In the genomic region with DNA sequence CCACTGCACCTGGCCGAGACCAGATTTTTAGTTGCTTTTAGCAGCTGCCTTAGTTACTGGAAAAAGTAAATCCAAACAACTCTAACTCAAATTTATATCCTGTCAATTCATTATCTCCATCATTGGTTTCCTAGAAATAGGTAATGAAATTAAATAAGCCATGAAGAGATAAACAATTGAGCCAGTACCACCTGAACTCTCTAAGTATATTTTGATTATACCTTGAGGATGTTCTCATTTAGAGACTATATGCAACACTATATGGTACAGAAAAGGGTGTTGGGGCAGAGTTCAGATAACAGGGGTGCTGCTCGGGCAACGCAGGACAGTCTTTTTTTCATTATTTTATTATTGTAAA, we compare ENCODE assay signal across 14 cellular contexts. TPM values are rescaled to one million over a fixed set of nuclear protein-coding genes. Genes with fewer than 3 reads are reported as not detected.
DNase-seq lines count a peak whose midpoint lies in the region; ATAC-seq and TF ChIP-seq lines count a peak whose summit lies in the region.
"Had no signal": no experiment of that assay in that cellular context is flagged by ENCODE, and none has a peak within 500 bp of the region (broad histone marks: within the 10 kb centered on the region; RNA-seq: fewer than 3 reads in every experiment).

No MANE protein-coding gene starts in this region.

- no peaks in the 10 kb centered on the region for H3K27me3 ChIP-seq in OCI-LY1 (ENCODE audit: insufficient read depth, low read length)
- H3K27me3 ChIP-seq in testis: no peaks in the 10 kb centered on the region
- no peaks in the 10 kb centered on the region for H3K27me3 ChIP-seq in SJCRH30

- no peak overlapping the region for H3K4me3 Mint-ChIP-seq in memory B cell
- H3K4me3 Mint-ChIP-seq: CD4-positive, alpha-beta T cell had no signal

- H3K36me3 ChIP-seq in OCI-LY1 (ENCODE audit: insufficient read depth, low read length) (no peaks in the 10 kb centered on the region), testis (ENCODE audit: low read depth, missing control alignments) (no peaks in the 10 kb centered on the region), SJCRH30 (no peaks in the 10 kb centered on the region)

- H3K9ac ChIP-seq in OCI-LY1 (ENCODE audit: low read length): peak overlapping the region; percentile 38; the same call in 1 of the 2 replicates

- peak overlapping the region; percentile 20; the same call in 1 of the 2 replicates for H3K4me2 ChIP-seq in OCI-LY1 (ENCODE audit: low read length)

- TF ChIP-seq POLR2A in testis (IDR thresholded peaks at IDR 0.05): no peak

- peak overlapping the region; percentile 80 for H3K27ac Mint-ChIP-seq in memory B cell
- H3K27ac Mint-ChIP-seq: CD4-positive, alpha-beta T cell had no signal

- WGBS in testis, 2 donors: 95 to 97% methylated on average over 3 of the region's 3 CpGs

- intact Hi-C loops in testis (cut with DNase I; ENCODE audit: low total_unique reads): no loop called here

- TF ChIP-seq CTCF in OCI-LY1 (IDR thresholded peaks at IDR 0.05; ENCODE audit: low read length): no peak
- TF ChIP-seq CTCF in testis (IDR thresholded peaks at IDR 0.05): no peak

- no peaks in the 10 kb centered on the region for H3K36me3 Mint-ChIP-seq in memory B cell

- no peaks in the 10 kb centered on the region for H3F3A ChIP-seq in OCI-LY1 (ENCODE audit: insufficient read depth, low read length)

- H3K4me1 ChIP-seq in OCI-LY1 (ENCODE audit: insufficient read depth, low read length, severe bottlenecking) (peaks cover 22% of the 10 kb centered on the region), testis (no peaks in the 10 kb centered on the region), SJCRH30 (peaks cover 5% of the 10 kb centered on the region; the same call in 1 of the 2 replicates)

- H3K9me3 ChIP-seq in OCI-LY1 (ENCODE audit: low read length) (no peaks in the 10 kb centered on the region), testis (no peaks in the 10 kb centered on the region), SJCRH30 (replicated peaks) (no peaks in the 10 kb centered on the region)

- no peaks in the 10 kb centered on the region for H3K9me3 Mint-ChIP-seq in memory B cell
- H3K9me3 Mint-ChIP-seq: CD4-positive, alpha-beta T cell had no signal

- no peak for ATAC-seq in memory B cell (ENCODE audit: low read depth)
- ATAC-seq: HCT116 had no signal

- H3K27ac ChIP-seq in OCI-LY1 (ENCODE audit: low read depth, low read length, poor library complexity, severe bottlenecking) (peak overlapping the region; percentile 61), testis (no peak overlapping the region), SJCRH30 (no peak overlapping the region)

- no peaks in the 10 kb centered on the region for H3K79me2 ChIP-seq in OCI-LY1 (ENCODE audit: insufficient read depth, low read length)

- H3K9me2 ChIP-seq in OCI-LY1 (ENCODE audit: low read depth, low read length): no peaks in the 10 kb centered on the region

- H3K4me3 ChIP-seq in OCI-LY1 (ENCODE audit: low read depth, low read length, poor library complexity, severe bottlenecking): no peak overlapping the region
- H3K4me3 ChIP-seq in testis: no peak overlapping the region
- H3K4me3 ChIP-seq in SJCRH30: no peak overlapping the region
- H3K4me3 ChIP-seq: GM12878 had no signal

- H3K4me1 Mint-ChIP-seq in memory B cell: peaks cover 5% of the 10 kb centered on the region

- no peaks in the 10 kb centered on the region for H4K20me1 ChIP-seq in OCI-LY1 (ENCODE audit: insufficient read depth, low read length)

- DNase-seq in NCI-H748 (lab: John Stamatoyannopoulos, UW; ENCODE audit: unreplicated experiment): peak; percentile 42
- DNase-seq in NCI-H748 treated with DMSO at 0.1 percent for 48 hours (lab: John Stamatoyannopoulos, UW): no peak
- no peak for DNase-seq in memory B cell (ENCODE audit: low spot score in 2 of 2)
- DNase-seq in testis: no peak
- DNase-seq in SHP77 (lab: John Stamatoyannopoulos, UW): no peak
- DNase-seq in SJCRH30: no peak
- no peak for DNase-seq in NCI-H2227 treated with DMSO at 0.1 percent for 48 hours (lab: John Stamatoyannopoulos, UW)
- DNase-seq: ACHN; C1 segment of cervical spinal cord; CD4-positive, alpha-beta T cell; DMS79 had no signal

- no peak overlapping the region for H2AFZ ChIP-seq in OCI-LY1 (ENCODE audit: low read length)

- no peaks in the 10 kb centered on the region for H3K27me3 Mint-ChIP-seq in memory B cell
- H3K27me3 Mint-ChIP-seq: CD4-positive, alpha-beta T cell had no signal

RNA-seq across cellular contexts. Expression of a gene that starts 35.0 kb away (rescaled TPM):
- 100 to 1,000 TPM; 299 to 459 TPM for total RNA-seq in testis
- 258 TPM for polyA plus RNA-seq in testis (ENCODE audit: insufficient read depth, low read depth, low replicate concordance)
- 24.6 and 25.6 TPM in 2 replicates for total RNA-seq in SJCRH30 (2014; rRNA removed; shearing (Covaris generic))

Comparison
In these comparisons a context has a peak if more than half of its experiments do, and no peak if none do; other contexts are left out.
1. RNA of a gene that starts 35.0 kb away (total RNA-seq): 299 to 459 TPM in testis; 24.6 to 25.6 TPM in SJCRH30; every median in the first group is over 10 times any median in the second.